In genomic region chr11:73186886-73187285, GRCh38 we compare ENCODE assay signal across 15 cellular contexts. TPM values are rescaled to one million over a fixed set of nuclear protein-coding genes. Genes with fewer than 3 reads are reported as not detected.
"Had no signal": no experiment of that assay in that cellular context is flagged by ENCODE, and none has a peak within 500 bp of the region (broad histone marks: within the 10 kb centered on the region; RNA-seq: fewer than 3 reads in every experiment).

No MANE protein-coding gene starts in this region.

- H3K27ac ChIP-seq: cardiac muscle cell, gastroesophageal sphincter, parathyroid adenoma, transverse colon had no signal

- H3K9me3 Mint-ChIP-seq: activated B cell treated with CpG ODN at 0.5 μM for 24 hours; activated CD4-positive, alpha-beta T cell treated with anti-CD3 and anti-CD28 coated beads, Interleukin-2, amount 10 ng/mL, durations not matched to agents 7 days and 5 days had no signal

- H2AFZ ChIP-seq: parathyroid adenoma had no signal

- H3K4me3 Mint-ChIP-seq: activated B cell treated with CpG ODN at 0.5 μM for 24 hours; activated CD4-positive, alpha-beta T cell treated with anti-CD3 and anti-CD28 coated beads, Interleukin-2, amount 10 ng/mL, durations not matched to agents 7 days and 5 days; nephron progenitor cell had no signal

- H3K27me3 ChIP-seq: cardiac muscle cell, transverse colon had no signal

- H3K9me3 ChIP-seq: gastroesophageal sphincter, left ventricle myocardium inferior, transverse colon had no signal

- H3K4me1 ChIP-seq: parathyroid adenoma had no signal

- DNase-seq: activated B cell treated with CpG ODN at 0.5 μM for 24 hours; activated CD4-positive, alpha-beta T cell treated with anti-CD3 and anti-CD28 coated beads, Interleukin-2, amount 10 ng/mL, durations not matched to agents 7 days and 5 days; activated CD8-positive, alpha-beta memory T cell treated with anti-CD3 and anti-CD28 coated beads for 24 hours; activated gamma-delta T cell treated with Interleukin-2 at 50 U/mL for 16 hours; islet precursor cell; left ventricle myocardium inferior; mesendoderm; nephron progenitor cell; retina; transverse colon had no signal

- ATAC-seq: gastroesophageal sphincter had no signal

- H3K79me2 ChIP-seq: parathyroid adenoma had no signal

- H3K27me3 Mint-ChIP-seq: activated B cell treated with CpG ODN at 0.5 μM for 24 hours had no signal

- H3K4me3 ChIP-seq: cardiac muscle cell, gastroesophageal sphincter, left ventricle myocardium inferior, skin epidermis, transverse colon had no signal

- H3K9ac ChIP-seq: parathyroid adenoma had no signal

- H3K27ac Mint-ChIP-seq: activated B cell treated with CpG ODN at 0.5 μM for 24 hours; activated CD4-positive, alpha-beta T cell treated with anti-CD3 and anti-CD28 coated beads, Interleukin-2, amount 10 ng/mL, durations not matched to agents 7 days and 5 days; nephron progenitor cell had no signal

- H3K36me3 ChIP-seq: cardiac muscle cell, gastroesophageal sphincter, left ventricle myocardium inferior, transverse colon had no signal

RNA-seq across cellular contexts. Expression of gene P2RY2, which starts 31.2 kb away (rescaled TPM):
- total RNA-seq: activated CD4-positive, alpha-beta T cell treated with anti-CD3 and anti-CD28 coated beads, Interleukin-2, amount 10 ng/mL, durations not matched to agents 7 days and 5 days; T-helper 1 cell treated with Interleukin-12 subunit alpha and Interleukin-12 subunit beta and Interleukin-4 antibody, amounts not matched to agents 30 ng/mL and 1 ng/mL, for 36 hours had no signal
